ENCODE assay signal across 25 cellular contexts in genomic region chr6:103124471-103124870, GRCh38.
"Had no signal": no experiment of that assay in that cellular context is flagged by ENCODE, and none has a peak within 500 bp of the region (broad histone marks: within the 10 kb centered on the region; RNA-seq: fewer than 3 reads in every experiment).

No MANE protein-coding gene starts in this region.

- H3K4me3 ChIP-seq: stomach, suprapubic skin, testis, thoracic aorta, thyroid gland, tibial artery, tibial nerve, upper lobe of left lung, upper lobe of right lung, uterus, vagina had no signal

- DNase-seq: stimulated activated CD4-positive, alpha-beta T cell treated with anti-CD3 and anti-CD28 coated beads, Interleukin-2, amount 100 ng/mL, for 48 hours; stimulated activated CD4-positive, alpha-beta T cell treated with anti-CD3 and anti-CD28 coated beads, Interleukin-4, amount 100 ng/mL, for 1 hour; stimulated activated CD4-positive, alpha-beta T cell treated with anti-CD3 and anti-CD28 coated beads, Interleukin-4, amount 100 ng/mL, for 24 hours; stimulated activated CD4-positive, alpha-beta T cell treated with anti-CD3 and anti-CD28 coated beads, Interleukin-4, amount 100 ng/mL, for 4 hours; stimulated activated CD8-positive, alpha-beta memory T cell treated with anti-CD3 and anti-CD28 coated beads, Interleukin-4, amount 100 ng/mL, for 48 hours; stimulated activated naive B cell treated with anti-CD40 and anti-IgM and Interleukin-4, amounts not matched to agents 10 μg/mL and 1 μg/mL and 100 μg/mL, for 72 hours; stimulated activated naive CD4-positive, alpha-beta T cell; stimulated activated naive CD4-positive, alpha-beta T cell treated with Interleukin-2 at 50 U/mL for 16 hours; stimulated activated naive CD8-positive, alpha-beta T cell treated with anti-CD3 and anti-CD28 coated beads, Interleukin-15, amount 100 ng/mL, for 72 hours; stimulated activated naive CD8-positive, alpha-beta T cell treated with anti-CD3 and anti-CD28 coated beads, Interleukin-15, Interleukin-2, amounts not matched to agents 100 U/mL and 50 U/mL, for 24 hours; stomach; substantia nigra; testis; thyroid gland; tibial artery; trophoblast cell; upper lobe of left lung; upper lobe of right lung; uterus had no signal

- H3K27me3 ChIP-seq: stomach, suprapubic skin, testis, thyroid gland, tibial artery, tibial nerve, upper lobe of left lung, upper lobe of right lung, vagina had no signal

- H3K9me3 ChIP-seq: stomach, suprapubic skin, testis, thoracic aorta, thyroid gland, tibial artery, tibial nerve, upper lobe of left lung, upper lobe of right lung, uterus, vagina had no signal

- H3K4me1 ChIP-seq: stomach, suprapubic skin, testis, thyroid gland, tibial artery, tibial nerve, upper lobe of left lung, upper lobe of right lung, uterus, vagina had no signal

- ATAC-seq: stimulated activated effector memory CD8-positive, alpha-beta T cell treated with anti-CD3 and anti-CD28 coated beads, Interleukin-12 subunit alpha, Interleukin-12 subunit beta, amount 100 ng/mL, for 72 hours; stimulated activated memory B cell treated with anti-CD40 and anti-IgM and Interleukin-4, amounts not matched to agents 10 μg/mL and 1 μg/mL and 100 μg/mL, for 72 hours; stimulated activated naive B cell treated with anti-CD40 and anti-IgM and Interleukin-4, amounts not matched to agents 10 μg/mL and 1 μg/mL and 100 μg/mL, for 72 hours; stimulated activated naive CD8-positive, alpha-beta T cell treated with anti-CD3 and anti-CD28 coated beads, Interleukin-15, amount 100 ng/mL, for 72 hours; stimulated activated naive CD8-positive, alpha-beta T cell treated with anti-CD3 and anti-CD28 coated beads, Interleukin-15, Interleukin-2, amounts not matched to agents 100 U/mL and 50 U/mL, for 24 hours; upper lobe of right lung had no signal

- H3K36me3 ChIP-seq: stomach, suprapubic skin, thoracic aorta, thyroid gland, tibial artery, tibial nerve, upper lobe of left lung, upper lobe of right lung, uterus, vagina had no signal

- H3K27ac ChIP-seq: stomach, suprapubic skin, testis, thoracic aorta, thyroid gland, tibial artery, tibial nerve, upper lobe of left lung, upper lobe of right lung, uterus, vagina had no signal
